ENCODE assay signal across 10 cellular contexts in the genomic region with DNA sequence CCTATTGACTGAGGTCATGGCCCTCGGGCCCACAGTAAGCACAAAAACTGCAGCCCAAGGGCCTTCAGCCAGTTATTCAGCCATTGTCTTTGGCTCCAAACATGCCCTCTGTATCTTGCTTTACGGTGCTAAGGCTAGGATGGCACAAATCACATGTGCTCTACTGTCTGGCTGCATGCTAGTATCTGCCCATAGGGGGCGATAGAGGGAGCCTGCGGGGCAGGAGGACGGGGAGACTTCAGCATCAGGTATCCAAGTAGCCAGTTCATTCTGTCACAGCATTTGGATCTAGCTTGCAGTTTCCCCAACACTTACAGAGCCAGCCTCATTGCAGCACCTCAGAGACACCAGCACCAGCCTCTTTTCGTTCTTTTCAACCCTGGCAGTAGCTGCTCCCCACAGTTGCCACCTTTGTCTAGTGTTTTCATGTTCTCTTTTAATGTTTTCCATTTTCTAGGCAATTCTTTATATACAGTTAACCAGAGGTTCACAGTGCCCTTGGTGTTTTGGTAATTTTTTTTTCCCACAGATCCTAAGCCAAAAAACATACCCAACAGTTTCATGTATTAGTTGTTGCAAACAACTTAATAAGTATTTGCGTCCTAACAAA.
DNase-seq lines count a peak whose midpoint lies in the region; ATAC-seq and TF ChIP-seq lines count a peak whose summit lies in the region.
"Had no signal": no experiment of that assay in that cellular context is flagged by ENCODE, and none has a peak within 500 bp of the region (broad histone marks: within the 10 kb centered on the region; RNA-seq: fewer than 3 reads in every experiment).

No MANE protein-coding gene starts in this region.

- no peaks in the 10 kb centered on the region for H3K4me1 Mint-ChIP-seq in activated naive CD8-positive, alpha-beta T cell treated with anti-CD3 and anti-CD28 coated beads, Interleukin-2, amount 50 U/mL, for 24 hours
- H3K4me1 Mint-ChIP-seq in nephron = peaks cover 25% of the 10 kb centered on the region
- H3K4me1 Mint-ChIP-seq: naive B cell had no signal

- peak; percentile 36 for ATAC-seq in activated naive CD8-positive, alpha-beta T cell treated with anti-CD3 and anti-CD28 coated beads, Interleukin-2, amount 50 U/mL, for 24 hours
- ATAC-seq in GM19351 (IDR thresholded peaks at IDR 0.05; ENCODE audit: unreplicated experiment) = no peak

- no peaks in the 10 kb centered on the region for H3K36me3 Mint-ChIP-seq in activated naive CD8-positive, alpha-beta T cell treated with anti-CD3 and anti-CD28 coated beads, Interleukin-2, amount 50 U/mL, for 24 hours (ENCODE audit: low read depth)
- no peaks in the 10 kb centered on the region for H3K36me3 Mint-ChIP-seq in nephron (ENCODE audit: low read depth)
- H3K36me3 Mint-ChIP-seq: naive B cell had no signal

- peaks cover 7% of the 10 kb centered on the region for H3K9me3 Mint-ChIP-seq in activated naive CD8-positive, alpha-beta T cell treated with anti-CD3 and anti-CD28 coated beads, Interleukin-2, amount 50 U/mL, for 24 hours
- H3K9me3 Mint-ChIP-seq in nephron = peaks cover 3% of the 10 kb centered on the region

- no peak overlapping the region for H3K4me3 Mint-ChIP-seq in activated naive CD8-positive, alpha-beta T cell treated with anti-CD3 and anti-CD28 coated beads, Interleukin-2, amount 50 U/mL, for 24 hours
- H3K4me3 Mint-ChIP-seq in nephron = no peak overlapping the region
- H3K4me3 Mint-ChIP-seq: naive B cell had no signal

- peak; percentile 24 to 49 (median 38) for TF ChIP-seq CTCF in nephron (IDR thresholded peaks at IDR 0.05; ENCODE audit: unreplicated experiment in 3 of 3)

- no peak overlapping the region for H3K27ac Mint-ChIP-seq in activated naive CD8-positive, alpha-beta T cell treated with anti-CD3 and anti-CD28 coated beads, Interleukin-2, amount 50 U/mL, for 24 hours
- peak overlapping the region; percentile 19 to 86 (median 61) for H3K27ac Mint-ChIP-seq in nephron
- H3K27ac Mint-ChIP-seq: naive B cell had no signal

- peak; percentile 2 for DNase-seq in NCI-H2029 (lab: John Stamatoyannopoulos, UW)
- DNase-seq in NCI-H2029 treated with DMSO at 0.1 percent for 48 hours (lab: John Stamatoyannopoulos, UW) = no peak
- peak; percentile 65 for DNase-seq in HT-29 (ENCODE audit: low spot score)
- peak; percentile 5 for DNase-seq in activated naive CD8-positive, alpha-beta T cell treated with anti-CD3 and anti-CD28 coated beads, Interleukin-2, amount 50 U/mL, for 24 hours
- no peak for DNase-seq in AG08396 (ENCODE audit: low spot score)
- DNase-seq in NCI-H510A (lab: John Stamatoyannopoulos, UW) = no peak
- DNase-seq: naive B cell, T-helper 1 cell had no signal

- no peaks in the 10 kb centered on the region for H3K27me3 Mint-ChIP-seq in activated naive CD8-positive, alpha-beta T cell treated with anti-CD3 and anti-CD28 coated beads, Interleukin-2, amount 50 U/mL, for 24 hours
- peaks cover 5% of the 10 kb centered on the region for H3K27me3 Mint-ChIP-seq in nephron (ENCODE audit: low read depth)
- H3K27me3 Mint-ChIP-seq: naive B cell had no signal

Comparison
In these comparisons a context has a peak if more than half of its experiments do, and no peak if none do; other contexts are left out.
1. DNase-seq: peak in NCI-H2029 (single experiment), HT-29 (single experiment) and activated naive CD8-positive, alpha-beta T cell treated with anti-CD3 and anti-CD28 coated beads, Interleukin-2, amount 50 U/mL, for 24 hours (single experiment); none in NCI-H2029 treated with DMSO at 0.1 percent for 48 hours (single experiment), AG08396 (single experiment) and NCI-H510A (single experiment).